8 cellular contexts compared by ENCODE assay signal in the genomic region with DNA sequence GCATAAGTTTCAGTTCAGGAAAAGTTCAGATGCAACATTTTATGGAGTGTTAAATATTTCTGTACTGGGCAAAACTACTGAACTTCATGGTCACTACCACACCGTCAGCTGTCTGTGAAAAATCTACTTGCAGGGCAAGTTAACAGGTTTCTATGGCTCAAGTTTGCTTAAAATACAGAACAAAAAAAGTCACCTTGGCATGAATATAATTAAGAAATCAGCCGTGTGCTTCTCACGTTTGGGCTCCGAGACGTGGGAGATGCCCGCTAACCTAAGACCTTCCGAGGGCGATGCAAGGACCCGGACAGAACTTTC. TPM values are rescaled to one million over a fixed set of nuclear protein-coding genes. Genes with fewer than 3 reads are reported as not detected.
DNase-seq lines count a peak whose midpoint lies in the region; ATAC-seq and TF ChIP-seq lines count a peak whose summit lies in the region.

No MANE protein-coding gene starts in this region.

- CTCF ChIA-PET in AG04450 (lab: Charles Lee): interaction anchor here (0.6 to 1.0 kb wide), 3 partner anchors 20 to 460 kb away, joined by 3 to 4 read pairs (median 3); no protein-coding TSS in a partner anchor

- DNase-seq in AG04450 (ENCODE audit: low read depth, low spot score) (no peak), H7 (no peak), kidney tubule cell (ENCODE audit: low spot score) (peak; percentile 42), tibial artery (no peak), NCI-H69 (lab: John Stamatoyannopoulos, UW) (no peak)
- DNase-seq in activated naive CD4-positive, alpha-beta T cell treated with anti-CD3 and anti-CD28 coated beads, Interleukin-2, amount 50 U/mL, for 72 hours (ENCODE audit: low spot score in 2 of 2): no peak

- intact Hi-C loops in tibial artery (cut with DNase I; ENCODE audit: low total_unique reads): no loop called here

- H3K4me1 ChIP-seq in tibial artery: peaks cover 0 to 64% (median 35%) of the 10 kb centered on the region in 4 donors

- no peaks in the 10 kb centered on the region for H3K9me3 Mint-ChIP-seq in activated naive CD4-positive, alpha-beta T cell treated with anti-CD3 and anti-CD28 coated beads, Interleukin-2, amount 50 U/mL, for 72 hours

- peaks cover 9 to 19% of the 10 kb centered on the region in 2 donors for H3K36me3 Mint-ChIP-seq in activated naive CD4-positive, alpha-beta T cell treated with anti-CD3 and anti-CD28 coated beads, Interleukin-2, amount 50 U/mL, for 72 hours

- no peaks in the 10 kb centered on the region; the same call in 1 of the 2 replicates for H3K9me3 ChIP-seq in AG04450 (ENCODE audit: control insufficient read depth, insufficient read depth, low read length)
- no peaks in the 10 kb centered on the region for H3K9me3 ChIP-seq in tibial artery

- H3K36me3 ChIP-seq in H7 (replicated peaks; ENCODE audit: control insufficient read depth, insufficient read depth, low read length): no peaks in the 10 kb centered on the region
- no peaks in the 10 kb centered on the region for H3K36me3 ChIP-seq in tibial artery

- peak overlapping the region; percentile 84 to 86 for H3K27ac Mint-ChIP-seq in activated naive CD4-positive, alpha-beta T cell treated with anti-CD3 and anti-CD28 coated beads, Interleukin-2, amount 50 U/mL, for 72 hours

- H3K27ac ChIP-seq in AG04450 (ENCODE audit: low read depth, low read length): no peak overlapping the region
- peak overlapping the region; percentile 96 to 99 for H3K27ac ChIP-seq in tibial artery

- TF ChIP-seq CTCF in AG04450 (IDR thresholded peaks at IDR 0.05; ENCODE audit: low read depth, low read length) (no peak), tibial artery (IDR thresholded peaks at IDR 0.05) (no peak)

- ATAC-seq in activated naive CD4-positive, alpha-beta T cell treated with anti-CD3 and anti-CD28 coated beads, Interleukin-2, amount 50 U/mL, for 72 hours: no peak
- ATAC-seq in GM18520 (IDR thresholded peaks at IDR 0.05; ENCODE audit: unreplicated experiment) (no peak), GM18868 (IDR thresholded peaks at IDR 0.05; ENCODE audit: unreplicated experiment) (no peak)

- POLR2A ChIA-PET in AG04450 (lab: Yijun Ruan, JAX): no interaction called here

- H3K4me3 ChIP-seq in AG04450 (ENCODE audit: low read depth, low read length) (peak overlapping the region; percentile 80), H7 (ENCODE audit: insufficient read depth, low read depth, low read length) (peak overlapping the region; percentile 60), tibial artery (peak overlapping the region; percentile 80 to 91)

- no peaks in the 10 kb centered on the region for H3K27me3 ChIP-seq in AG04450 (ENCODE audit: control insufficient read depth, insufficient read depth, low read length)
- H3K27me3 ChIP-seq in H7 (ENCODE audit: control insufficient read depth, insufficient read depth, low read length): no peaks in the 10 kb centered on the region
- no peaks in the 10 kb centered on the region for H3K27me3 ChIP-seq in tibial artery

RNA-seq across cellular contexts. Expression of a gene that starts 0.6 kb away (rescaled TPM):
- 8.9 and 11.5 TPM in 2 replicates for polyA plus RNA-seq in AG04450 (2011; rRNA removed)
- 11.9 and 12.4 TPM in 2 replicates for polyA minus RNA-seq in AG04450 (2011; rRNA and poly(A)+ RNA removed)
- 5.8 and 8.8 TPM in 2 replicates for total RNA-seq in H7 (2014; rRNA removed; shearing (Covaris generic))
- 10 to 100 TPM; 33.6 to 52.5 TPM for total RNA-seq in activated naive CD4-positive, alpha-beta T cell treated with anti-CD3 and anti-CD28 coated beads, Interleukin-2, amount 50 U/mL, for 72 hours
